Comparison of ENCODE assay signal across 1 cellular context in genomic region chr14:58414845-58415244, GRCh38.
TF ChIP-seq lines count a peak whose summit lies in the region.

No MANE protein-coding gene starts in this region.

TF ChIP-seq in K562, 482 proteins besides CTCF, POLR2A, EP300 and RAD21 (continued from another document):
- no peak for TF ChIP-seq ETS1 (conservative IDR thresholded peaks at IDR 0.05; ENCODE audit: control insufficient read depth, low read depth, low read length)
- no peak for TF ChIP-seq TGIF2 (CRISPR knock-in tag; IDR thresholded peaks at IDR 0.05)
- peak; percentile 48; the same call in 1 of the 2 replicates for TF ChIP-seq PKNOX1 (IDR thresholded peaks at IDR 0.05)
